In the genomic region with DNA sequence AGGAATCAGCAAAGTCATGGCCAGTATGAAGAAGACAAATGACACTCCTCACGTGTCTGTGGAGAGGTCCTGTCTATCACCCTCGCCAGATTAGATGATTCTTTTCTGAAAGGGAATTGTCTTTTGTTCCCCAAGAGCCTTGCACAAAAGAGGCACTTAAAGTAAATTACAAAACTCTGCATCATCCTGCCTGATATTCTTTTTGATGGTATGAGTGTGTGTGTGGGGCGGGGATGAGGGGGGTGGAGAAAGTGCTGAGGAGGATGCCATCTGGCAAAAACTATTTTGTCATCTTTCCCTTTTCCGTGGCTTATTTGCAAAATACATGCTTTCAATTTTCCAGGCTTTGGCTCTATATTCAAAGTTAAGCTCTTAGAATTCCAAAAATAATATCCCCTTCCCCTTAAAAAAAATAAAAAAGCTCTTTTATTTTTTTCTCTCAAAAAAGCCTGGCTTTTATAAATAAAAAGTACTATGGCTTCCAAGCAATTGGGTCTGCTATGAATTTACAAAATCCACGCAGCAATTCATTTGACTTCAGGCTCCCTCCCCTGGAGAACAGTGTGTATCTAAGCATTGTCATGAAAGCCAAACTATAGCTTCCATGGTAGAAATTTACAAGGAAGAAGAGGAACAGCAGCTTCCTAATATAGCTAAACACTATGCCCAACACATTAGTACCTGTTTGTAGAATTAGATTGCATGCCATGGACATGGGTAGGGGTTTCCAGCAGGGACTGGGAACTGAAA, we compare ENCODE assay signal across 21 cellular contexts.
DNase-seq lines count a peak whose midpoint lies in the region; ATAC-seq and TF ChIP-seq lines count a peak whose summit lies in the region.
"Had no signal": no experiment of that assay in that cellular context is flagged by ENCODE, and none has a peak within 500 bp of the region (broad histone marks: within the 10 kb centered on the region; RNA-seq: fewer than 3 reads in every experiment).

No MANE protein-coding gene starts in this region.

- TF ChIP-seq CTCF in endodermal cell (conservative IDR thresholded peaks at IDR 0.05): no peak

- no peak overlapping the region for H3K9ac ChIP-seq in endodermal cell (ENCODE audit: extremely low read depth, low read length, poor library complexity, severe bottlenecking)

- peaks cover 10% of the 10 kb centered on the region for H3K9me3 Mint-ChIP-seq in activated naive CD4-positive, alpha-beta T cell treated with anti-CD3 and anti-CD28 coated beads, Interleukin-2, amount 50 U/mL, for 24 hours
- H3K9me3 Mint-ChIP-seq in activated naive CD4-positive, alpha-beta T cell treated with anti-CD3 and anti-CD28 coated beads, Interleukin-2, amount 10 ng/mL, durations not matched to agents 7 days and 5 days: no peaks in the 10 kb centered on the region
- H3K9me3 Mint-ChIP-seq in endodermal cell: peaks cover 5% of the 10 kb centered on the region
- H3K9me3 Mint-ChIP-seq: activated T-helper 1 cell treated with anti-CD3 and anti-CD28 coated beads, Interleukin-12 subunit alpha, Interleukin-12 subunit beta, Interleukin-2, Interleukin-4 antibody, amounts not matched to agents 30 ng/mL and 10 ng/mL and 1 ng/mL, durations not matched to agents 14 hours and 24 hours and 36 hours had no signal

- H3K4me1 ChIP-seq in endodermal cell (ENCODE audit: control insufficient read depth, insufficient read depth, low read length): peaks cover 7% of the 10 kb centered on the region
- no peaks in the 10 kb centered on the region for H3K4me1 ChIP-seq in effector memory CD4-positive, alpha-beta T cell (ENCODE audit: control insufficient read depth, insufficient read depth, low read length, poor library complexity, severe bottlenecking)
- H3K4me1 ChIP-seq: heart right ventricle had no signal

- ATAC-seq in GM18907 (IDR thresholded peaks at IDR 0.05; ENCODE audit: unreplicated experiment): no peak
- ATAC-seq: GM12878, heart right ventricle had no signal

- no peaks in the 10 kb centered on the region for H3K36me3 ChIP-seq in endodermal cell (ENCODE audit: control insufficient read depth, insufficient read depth, low read length)
- no peaks in the 10 kb centered on the region for H3K36me3 ChIP-seq in effector memory CD4-positive, alpha-beta T cell (ENCODE audit: control insufficient read depth, insufficient read depth, low read length)
- H3K36me3 ChIP-seq: heart right ventricle had no signal

- WGBS in endodermal cell (ENCODE audit: insufficient coverage in 1 of 2, insufficient read length in 1 of 2), 2 experiments: 81 to 83% methylated on average over 3 to 5 of the region's 5 CpGs

- no peak for DNase-seq in activated naive CD4-positive, alpha-beta T cell treated with anti-CD3 and anti-CD28 coated beads, Interleukin-2, amount 10 ng/mL, durations not matched to agents 7 days and 5 days
- DNase-seq in NCI-H69 (lab: John Stamatoyannopoulos, UW) (peak; percentile 58), endodermal cell (no peak), NCI-H1417 (lab: John Stamatoyannopoulos, UW) (no peak)
- DNase-seq in effector memory CD4-positive, alpha-beta T cell: no peak
- DNase-seq: 8988T; activated naive CD4-positive, alpha-beta T cell treated with anti-CD3 and anti-CD28 coated beads, Interleukin-2, amount 50 U/mL, for 16 hours; C1 segment of cervical spinal cord; caudate nucleus; heart right ventricle; Karpas-422; mesenchymal stem cell; NCI-H1694 treated with DMSO at 0.1 percent for 48 hours; NCI-H2227 treated with DMSO at 0.1 percent for 48 hours; NCI-H82 had no signal

- no peaks in the 10 kb centered on the region for H3K27me3 Mint-ChIP-seq in activated naive CD4-positive, alpha-beta T cell treated with anti-CD3 and anti-CD28 coated beads, Interleukin-2, amount 50 U/mL, for 24 hours
- H3K27me3 Mint-ChIP-seq in activated naive CD4-positive, alpha-beta T cell treated with anti-CD3 and anti-CD28 coated beads, Interleukin-2, amount 10 ng/mL, durations not matched to agents 7 days and 5 days: no peaks in the 10 kb centered on the region
- H3K27me3 Mint-ChIP-seq in endodermal cell (ENCODE audit: insufficient read depth): no peaks in the 10 kb centered on the region

- peak overlapping the region; percentile 7 for H3K27ac ChIP-seq in endodermal cell (ENCODE audit: low read depth, low read length)
- H3K27ac ChIP-seq in temporal lobe (ENCODE audit: low read depth, low read length): peak overlapping the region; percentile 55
- no peak overlapping the region for H3K27ac ChIP-seq in effector memory CD4-positive, alpha-beta T cell (ENCODE audit: insufficient read depth, low read length, poor library complexity, severe bottlenecking)
- H3K27ac ChIP-seq: heart right ventricle, SK-N-MC had no signal

- CTCF ChIA-PET in activated naive CD4-positive, alpha-beta T cell treated with anti-CD3 and anti-CD28 coated beads, Interleukin-2, amount 10 ng/mL, durations not matched to agents 7 days and 5 days (lab: Charles Lee): no interaction called here

- no peak overlapping the region for H3K4me3 ChIP-seq in endodermal cell (ENCODE audit: low read length)
- H3K4me3 ChIP-seq in effector memory CD4-positive, alpha-beta T cell (ENCODE audit: insufficient read depth, low read depth, low read length, poor library complexity, severe bottlenecking): no peak overlapping the region
- H3K4me3 ChIP-seq: GM12878, heart right ventricle, SK-N-MC had no signal

- H3K4me3 Mint-ChIP-seq in activated naive CD4-positive, alpha-beta T cell treated with anti-CD3 and anti-CD28 coated beads, Interleukin-2, amount 50 U/mL, for 24 hours: no peak overlapping the region
- H3K4me3 Mint-ChIP-seq in activated naive CD4-positive, alpha-beta T cell treated with anti-CD3 and anti-CD28 coated beads, Interleukin-2, amount 10 ng/mL, durations not matched to agents 7 days and 5 days: no peak overlapping the region
- no peak overlapping the region for H3K4me3 Mint-ChIP-seq in endodermal cell
- H3K4me3 Mint-ChIP-seq: activated T-helper 1 cell treated with anti-CD3 and anti-CD28 coated beads, Interleukin-12 subunit alpha, Interleukin-12 subunit beta, Interleukin-2, Interleukin-4 antibody, amounts not matched to agents 30 ng/mL and 10 ng/mL and 1 ng/mL, durations not matched to agents 14 hours and 24 hours and 36 hours had no signal

- H3K9me3 ChIP-seq in endodermal cell (ENCODE audit: control insufficient read depth, low read length): peaks cover 7% of the 10 kb centered on the region
- no peaks in the 10 kb centered on the region for H3K9me3 ChIP-seq in effector memory CD4-positive, alpha-beta T cell (ENCODE audit: control insufficient read depth, low read length)

- peak overlapping the region; percentile 42 for H3K27ac Mint-ChIP-seq in activated naive CD4-positive, alpha-beta T cell treated with anti-CD3 and anti-CD28 coated beads, Interleukin-2, amount 50 U/mL, for 24 hours
- no peak overlapping the region for H3K27ac Mint-ChIP-seq in activated naive CD4-positive, alpha-beta T cell treated with anti-CD3 and anti-CD28 coated beads, Interleukin-2, amount 10 ng/mL, durations not matched to agents 7 days and 5 days
- H3K27ac Mint-ChIP-seq in endodermal cell: no peak overlapping the region
- H3K27ac Mint-ChIP-seq: activated T-helper 1 cell treated with anti-CD3 and anti-CD28 coated beads, Interleukin-12 subunit alpha, Interleukin-12 subunit beta, Interleukin-2, Interleukin-4 antibody, amounts not matched to agents 30 ng/mL and 10 ng/mL and 1 ng/mL, durations not matched to agents 14 hours and 24 hours and 36 hours had no signal

- H3K4me1 Mint-ChIP-seq in activated naive CD4-positive, alpha-beta T cell treated with anti-CD3 and anti-CD28 coated beads, Interleukin-2, amount 50 U/mL, for 24 hours: peaks cover 41% of the 10 kb centered on the region
- H3K4me1 Mint-ChIP-seq in activated naive CD4-positive, alpha-beta T cell treated with anti-CD3 and anti-CD28 coated beads, Interleukin-2, amount 10 ng/mL, durations not matched to agents 7 days and 5 days: no peaks in the 10 kb centered on the region
- peaks cover 20% of the 10 kb centered on the region for H3K4me1 Mint-ChIP-seq in endodermal cell

- H3K27me3 ChIP-seq in endodermal cell (ENCODE audit: control insufficient read depth, insufficient read depth, low read length, poor library complexity, severe bottlenecking): no peaks in the 10 kb centered on the region
- no peaks in the 10 kb centered on the region for H3K27me3 ChIP-seq in effector memory CD4-positive, alpha-beta T cell (replicated peaks; ENCODE audit: control insufficient read depth, insufficient read depth, low read length, poor library complexity, severe bottlenecking)

- H3K36me3 Mint-ChIP-seq in activated naive CD4-positive, alpha-beta T cell treated with anti-CD3 and anti-CD28 coated beads, Interleukin-2, amount 50 U/mL, for 24 hours: peaks cover 22% of the 10 kb centered on the region
- no peaks in the 10 kb centered on the region for H3K36me3 Mint-ChIP-seq in activated naive CD4-positive, alpha-beta T cell treated with anti-CD3 and anti-CD28 coated beads, Interleukin-2, amount 10 ng/mL, durations not matched to agents 7 days and 5 days
- H3K36me3 Mint-ChIP-seq in endodermal cell (ENCODE audit: low read depth): peaks cover 3% of the 10 kb centered on the region
